ENCODE assay signal across 19 cellular contexts in the genomic region with DNA sequence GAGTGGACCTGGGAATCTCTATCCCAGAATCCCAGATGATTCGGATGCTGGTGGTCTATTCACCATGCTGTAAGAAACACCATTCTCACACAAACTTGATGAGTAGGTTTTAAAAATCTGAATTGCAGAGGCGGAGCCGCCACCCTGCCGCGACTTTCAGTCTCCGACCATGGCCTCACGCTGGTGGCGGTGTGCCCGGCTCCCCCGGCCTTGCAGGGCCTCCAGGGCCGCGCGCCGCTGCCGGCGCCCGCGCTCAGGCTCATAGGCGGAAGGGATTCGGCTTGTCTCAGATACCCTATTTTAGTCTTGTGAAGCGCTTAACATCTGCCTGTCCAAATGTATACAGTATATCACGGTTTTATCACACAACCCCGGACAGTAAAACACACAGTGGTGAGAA. TPM values are rescaled to one million over a fixed set of nuclear protein-coding genes. Genes with fewer than 3 reads are reported as not detected.
DNase-seq lines count a peak whose midpoint lies in the region; ATAC-seq, FAIRE-seq and TF ChIP-seq lines count a peak whose summit lies in the region.
"Had no signal": no experiment of that assay in that cellular context is flagged by ENCODE, and none has a peak within 500 bp of the region (broad histone marks: within the 10 kb centered on the region; RNA-seq: fewer than 3 reads in every experiment).

No MANE protein-coding gene starts in this region.

- POLR2A ChIA-PET in WTC11 (lab: Charles Lee) = interaction anchor here (0.7 kb wide), 2 partner anchors 121 to 570 kb away, joined by 3 to 8 read pairs; a partner anchor contains a TSS

- H3K4me1 Mint-ChIP-seq in WTC11 (peaks cover 18% of the 10 kb centered on the region), HFFc6 (ENCODE audit: low read depth) (peaks cover 18% of the 10 kb centered on the region)

- no peaks in the 10 kb centered on the region for H3K9me3 ChIP-seq in kidney (ENCODE audit: control insufficient read depth in 1 of 2, low read length in 2 of 2)

- H3K9me3 Mint-ChIP-seq in WTC11 (peaks cover 21% of the 10 kb centered on the region), HFFc6 (peaks cover 6% of the 10 kb centered on the region)

- peaks cover 0 to 4% of the 10 kb centered on the region in 2 donors for H3K4me1 ChIP-seq in kidney (ENCODE audit: control insufficient read depth in 1 of 2, insufficient read depth in 1 of 2, low read depth in 1 of 2, low read length in 2 of 2)

- H3K4me3 ChIP-seq in kidney (ENCODE audit: low read length in 2 of 2) = no peak overlapping the region
- H3K4me3 ChIP-seq: BLaER1, GM12878 had no signal

- H3K27ac Mint-ChIP-seq in WTC11 (peak overlapping the region; percentile 92), HFFc6 (no peak overlapping the region)
- H3K27ac Mint-ChIP-seq: CD4-positive, CD25-positive, alpha-beta regulatory T cell had no signal

- peak overlapping the region; percentile 43; the same call in 1 of the 2 replicates for H3K4me3 Mint-ChIP-seq in WTC11
- no peak overlapping the region for H3K4me3 Mint-ChIP-seq in HFFc6

- no peak overlapping the region for H3K9ac ChIP-seq in kidney (ENCODE audit: low read length in 2 of 2)
- H3K9ac ChIP-seq: BLaER1 had no signal

- H3K36me3 ChIP-seq in kidney (ENCODE audit: control insufficient read depth in 1 of 2, insufficient read depth in 2 of 2, low read length in 2 of 2) = no peaks in the 10 kb centered on the region
- H3K36me3 ChIP-seq: BLaER1 had no signal

- TF ChIP-seq CTCF in WTC11 (IDR thresholded peaks at IDR 0.05) (no peak), kidney (IDR thresholded peaks at IDR 0.05; ENCODE audit: borderline replicate concordance, extremely low read depth, insufficient read depth) (no peak), HFFc6 (IDR thresholded peaks at IDR 0.05) (no peak)

- peak; percentile 8 for DNase-seq in activated gamma-delta T cell (lab: John Stamatoyannopoulos, UW)
- no peak for DNase-seq in activated gamma-delta T cell treated with Interleukin-2 at 50 U/mL for 16 hours
- DNase-seq in WTC11 (ENCODE audit: low spot score) = peak; percentile 53
- DNase-seq in kidney = peak; percentile 74
- DNase-seq in KG1 (lab: John Stamatoyannopoulos, UW) = no peak
- no peak for DNase-seq in GM19238 (ENCODE audit: insufficient read length, low spot score)
- DNase-seq in HFFc6 = no peak
- DNase-seq: 8988T; CD4-positive, CD25-positive, alpha-beta regulatory T cell; MV-4-11; NCI-H1105; NCI-H1436 treated with DMSO at 0.1 percent for 48 hours; NCI-H187 treated with DMSO at 0.1 percent for 48 hours; NCI-H2107; NCI-H524; NCI-H774 had no signal

- ATAC-seq in WTC11 = no peak
- ATAC-seq: GM12878 had no signal

- intact Hi-C loops in kidney (cut with DNase I) = no loop called here

- no peaks in the 10 kb centered on the region; the same call in none of the 2 replicates for H3K27me3 Mint-ChIP-seq in WTC11 (ENCODE audit: low read depth)
- peaks cover 3% of the 10 kb centered on the region for H3K27me3 Mint-ChIP-seq in HFFc6 (ENCODE audit: insufficient read depth)

- H3K36me3 Mint-ChIP-seq in WTC11 (peaks cover 31% of the 10 kb centered on the region), HFFc6 (ENCODE audit: low read depth) (peaks cover 16% of the 10 kb centered on the region)
- H3K36me3 Mint-ChIP-seq: CD4-positive, CD25-positive, alpha-beta regulatory T cell had no signal

- FAIRE-seq in kidney (lab: Jason Lieb, UNC) = no peak
- FAIRE-seq: D721Med, GM12878 had no signal

- CTCF ChIA-PET in WTC11 (lab: Charles Lee) = no interaction called here

- H3K27ac ChIP-seq in kidney (ENCODE audit: low read depth in 2 of 2, low read length in 2 of 2) = no peak overlapping the region
- H3K27ac ChIP-seq: BLaER1 had no signal

TF ChIP-seq in WTC11, 78 proteins besides CTCF, POLR2A, EP300 and RAD21:
- TF ChIP-seq, protein P1, sequence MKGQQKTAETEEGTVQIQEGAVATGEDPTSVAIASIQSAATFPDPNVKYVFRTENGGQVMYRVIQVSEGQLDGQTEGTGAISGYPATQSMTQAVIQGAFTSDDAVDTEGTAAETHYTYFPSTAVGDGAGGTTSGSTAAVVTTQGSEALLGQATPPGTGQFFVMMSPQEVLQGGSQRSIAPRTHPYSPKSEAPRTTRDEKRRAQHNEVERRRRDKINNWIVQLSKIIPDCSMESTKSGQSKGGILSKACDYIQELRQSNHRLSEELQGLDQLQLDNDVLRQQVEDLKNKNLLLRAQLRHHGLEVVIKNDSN (CRISPR knock-in tag; IDR thresholded peaks at IDR 0.05) = no peak
- TF ChIP-seq NFYB (CRISPR knock-in tag; conservative IDR thresholded peaks at IDR 0.05; ENCODE audit: low read depth) = no peak
- TF ChIP-seq, protein P2, sequence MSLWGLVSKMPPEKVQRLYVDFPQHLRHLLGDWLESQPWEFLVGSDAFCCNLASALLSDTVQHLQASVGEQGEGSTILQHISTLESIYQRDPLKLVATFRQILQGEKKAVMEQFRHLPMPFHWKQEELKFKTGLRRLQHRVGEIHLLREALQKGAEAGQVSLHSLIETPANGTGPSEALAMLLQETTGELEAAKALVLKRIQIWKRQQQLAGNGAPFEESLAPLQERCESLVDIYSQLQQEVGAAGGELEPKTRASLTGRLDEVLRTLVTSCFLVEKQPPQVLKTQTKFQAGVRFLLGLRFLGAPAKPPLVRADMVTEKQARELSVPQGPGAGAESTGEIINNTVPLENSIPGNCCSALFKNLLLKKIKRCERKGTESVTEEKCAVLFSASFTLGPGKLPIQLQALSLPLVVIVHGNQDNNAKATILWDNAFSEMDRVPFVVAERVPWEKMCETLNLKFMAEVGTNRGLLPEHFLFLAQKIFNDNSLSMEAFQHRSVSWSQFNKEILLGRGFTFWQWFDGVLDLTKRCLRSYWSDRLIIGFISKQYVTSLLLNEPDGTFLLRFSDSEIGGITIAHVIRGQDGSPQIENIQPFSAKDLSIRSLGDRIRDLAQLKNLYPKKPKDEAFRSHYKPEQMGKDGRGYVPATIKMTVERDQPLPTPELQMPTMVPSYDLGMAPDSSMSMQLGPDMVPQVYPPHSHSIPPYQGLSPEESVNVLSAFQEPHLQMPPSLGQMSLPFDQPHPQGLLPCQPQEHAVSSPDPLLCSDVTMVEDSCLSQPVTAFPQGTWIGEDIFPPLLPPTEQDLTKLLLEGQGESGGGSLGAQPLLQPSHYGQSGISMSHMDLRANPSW (CRISPR knock-in tag; conservative IDR thresholded peaks at IDR 0.05; ENCODE audit: low read depth) = no peak
- TF ChIP-seq, protein P3, sequence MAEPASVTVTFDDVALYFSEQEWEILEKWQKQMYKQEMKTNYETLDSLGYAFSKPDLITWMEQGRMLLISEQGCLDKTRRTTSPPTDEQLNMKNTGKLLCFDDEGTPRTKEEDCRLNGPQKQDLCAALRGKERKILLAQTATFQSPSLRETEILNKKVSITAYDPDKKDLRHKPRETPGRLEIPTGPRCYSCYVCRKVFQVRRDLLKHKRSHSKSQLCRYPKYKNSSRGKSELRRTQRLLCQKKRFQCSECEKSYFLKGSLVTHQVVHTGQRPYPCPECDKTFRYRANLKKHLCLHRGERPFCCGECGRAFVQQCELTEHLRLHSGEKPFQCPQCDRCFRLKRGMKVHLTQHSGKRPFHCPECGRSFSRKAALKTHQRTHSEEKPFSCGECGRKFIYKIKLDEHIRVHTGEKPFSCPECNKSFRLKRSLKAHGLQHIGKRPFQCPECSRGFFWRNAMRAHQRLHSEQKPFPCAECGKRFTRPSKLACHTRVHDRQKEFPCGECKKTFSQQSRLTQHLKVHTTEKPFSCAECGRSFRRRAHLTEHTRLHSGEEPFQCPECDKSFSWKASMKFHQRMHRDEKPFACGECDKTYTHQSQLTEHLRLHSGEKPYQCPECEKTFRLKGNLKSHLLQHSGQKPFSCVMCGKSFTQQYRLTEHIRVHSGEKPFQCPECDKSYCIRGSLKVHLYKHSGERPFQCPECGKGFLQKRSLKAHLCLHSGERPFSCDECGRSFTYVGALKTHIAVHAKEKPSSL (CRISPR knock-in tag; conservative IDR thresholded peaks at IDR 0.05) = no peak
TF ChIP-seq in WTC11: peak in this region for 0.

RNA-seq across cellular contexts. Expression of a gene that starts 2.6 kb away (rescaled TPM):
- 94.2 to 102 TPM (median 96.4 TPM) in 3 replicates for total RNA-seq in WTC11 (2021)
- 45.9 TPM for total RNA-seq in kidney
- polyA plus RNA-seq in kidney (ENCODE audit: insufficient read depth, low read depth, low replicate concordance) = 19.8 TPM
- 10 to 100 TPM; 22.8 to 31.6 (median 27.1) TPM for total RNA-seq in HFFc6 (2021; fragmentation: NEBNext Ultra II Directional; extraction: Animal tissue kit (Norgen Biotek cat#: 25700))

Comparison
In these comparisons a context has a peak if more than half of its experiments do, and no peak if none do; other contexts are left out.
1. DNase-seq: peak in activated gamma-delta T cell (single experiment), WTC11 (single experiment) and kidney (single experiment); none in activated gamma-delta T cell treated with Interleukin-2 at 50 U/mL for 16 hours (single experiment), KG1 (single experiment), GM19238 (single experiment) and HFFc6 (single experiment).